1 cellular context compared by ENCODE assay signal in the genomic region with DNA sequence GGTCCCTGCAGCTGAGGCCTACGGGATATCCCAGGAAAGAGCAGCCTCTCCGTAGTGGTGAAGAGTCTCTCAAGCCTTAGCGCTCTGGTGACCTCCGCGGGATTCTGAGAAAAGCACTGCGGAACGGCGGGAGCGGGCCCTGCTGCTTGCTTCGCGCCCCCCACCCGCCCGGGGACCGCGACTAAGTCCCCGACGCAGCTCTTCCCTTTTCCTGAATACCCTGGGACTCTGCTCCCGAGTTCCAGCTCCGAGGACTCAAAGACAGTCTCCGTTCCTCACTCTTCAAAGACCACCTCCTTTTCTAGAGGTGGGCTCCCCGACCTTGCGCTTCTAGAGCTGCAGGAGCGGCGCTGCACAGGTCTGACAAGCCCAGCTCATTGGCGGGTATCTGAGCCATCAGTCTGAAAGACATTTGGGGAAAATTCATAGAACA.
TF ChIP-seq lines count a peak whose summit lies in the region.

No MANE protein-coding gene starts in this region.

TF ChIP-seq in IMR-90, 13 proteins besides CTCF, POLR2A, EP300 and RAD21 (continued from another document):
- no peak for TF ChIP-seq ELK1 (IDR thresholded peaks at IDR 0.05; ENCODE audit: borderline replicate concordance, low read depth, low read length)
- no peak for TF ChIP-seq RCOR1 (IDR thresholded peaks at IDR 0.05; ENCODE audit: insufficient replicate concordance, low read length)
- no peak for TF ChIP-seq BHLHE40 (IDR thresholded peaks at IDR 0.05; ENCODE audit: low read depth, low read length)
- no peak for TF ChIP-seq MAFK (IDR thresholded peaks at IDR 0.05; ENCODE audit: low read depth, low read length)
- TF ChIP-seq CHD1 (IDR thresholded peaks at IDR 0.05; ENCODE audit: low read depth, low read length), result no peak
- no peak for TF ChIP-seq USF2 (IDR thresholded peaks at IDR 0.05; ENCODE audit: low read depth, low read length)
- no peak for TF ChIP-seq NFE2L2 (IDR thresholded peaks at IDR 0.05; ENCODE audit: low read depth, low read length)
- TF ChIP-seq MAZ (IDR thresholded peaks at IDR 0.05; ENCODE audit: borderline replicate concordance, low read depth, low read length), result no peak
- TF ChIP-seq RFX5 (IDR thresholded peaks at IDR 0.05; ENCODE audit: low read depth, low read length), result no peak
- TF ChIP-seq SMC3 (IDR thresholded peaks at IDR 0.05; ENCODE audit: low read depth, low read length), result no peak
- no peak for TF ChIP-seq CEBPB (IDR thresholded peaks at IDR 0.05; ENCODE audit: low read depth, low read length)
- no peak for TF ChIP-seq MXI1 (IDR thresholded peaks at IDR 0.05; ENCODE audit: borderline replicate concordance, low read depth, low read length)
